In genomic region chr12:113591480-113591971, GRCh38 we compare ENCODE assay signal across 1 cellular context.
TF ChIP-seq lines count a peak whose summit lies in the region.

No MANE protein-coding gene starts in this region.

TF ChIP-seq in K562, 482 proteins besides CTCF, POLR2A, EP300 and RAD21 (continued from another document and continues in another):
- TF ChIP-seq, protein P1, sequence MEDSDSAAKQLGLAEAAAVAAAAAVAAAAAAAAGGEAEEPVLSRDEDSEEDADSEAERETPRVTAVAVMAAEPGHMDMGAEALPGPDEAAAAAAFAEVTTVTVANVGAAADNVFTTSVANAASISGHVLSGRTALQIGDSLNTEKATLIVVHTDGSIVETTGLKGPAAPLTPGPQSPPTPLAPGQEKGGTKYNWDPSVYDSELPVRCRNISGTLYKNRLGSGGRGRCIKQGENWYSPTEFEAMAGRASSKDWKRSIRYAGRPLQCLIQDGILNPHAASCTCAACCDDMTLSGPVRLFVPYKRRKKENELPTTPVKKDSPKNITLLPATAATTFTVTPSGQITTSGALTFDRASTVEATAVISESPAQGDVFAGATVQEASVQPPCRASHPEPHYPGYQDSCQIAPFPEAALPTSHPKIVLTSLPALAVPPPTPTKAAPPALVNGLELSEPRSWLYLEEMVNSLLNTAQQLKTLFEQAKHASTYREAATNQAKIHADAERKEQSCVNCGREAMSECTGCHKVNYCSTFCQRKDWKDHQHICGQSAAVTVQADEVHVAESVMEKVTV (CRISPR knock-in tag; IDR thresholded peaks at IDR 0.05): no peak; the same call in 1 of the 2 replicates
- TF ChIP-seq MAZ (CRISPR knock-in tag; conservative IDR thresholded peaks at IDR 0.05 in 1 of 2, IDR thresholded peaks at IDR 0.05 in 1 of 2) (peak; percentile 35 to 86; a peak in 2 of 4 replicates), CSDE1 (IDR thresholded peaks at IDR 0.05) (no peak), NFRKB (IDR thresholded peaks at IDR 0.05; ENCODE audit: low read depth) (no peak), GABPB1 (CRISPR knock-in tag; IDR thresholded peaks at IDR 0.05) (no peak), ZNF644 (tag; IDR thresholded peaks at IDR 0.05; ENCODE audit: low read depth) (no peak), ERF (CRISPR knock-in tag; IDR thresholded peaks at IDR 0.05) (no peak), ETV5 (CRISPR knock-in tag; IDR thresholded peaks at IDR 0.05; ENCODE audit: low read depth) (0 out of 2 replicates have a peak, but pooled peaks have one; percentile 23), RBFOX2 (IDR thresholded peaks at IDR 0.05; ENCODE audit: low read depth, low read length) (peak; percentile 83), ELF1 (tag; IDR thresholded peaks at IDR 0.05) (peak; percentile 77), TAF9B (IDR thresholded peaks at IDR 0.05; ENCODE audit: partially characterized antibody) (no peak), ZNF384 (IDR thresholded peaks at IDR 0.05; ENCODE audit: low read depth, low read length) (no peak), SMARCA4 (IDR thresholded peaks at IDR 0.05) (no peak), FOXK2 (conservative IDR thresholded peaks at IDR 0.05 in 1 of 2, IDR thresholded peaks at IDR 0.05 in 1 of 2; ENCODE audit: low read depth in 2 of 2) (no peak), PPARD (CRISPR knock-in tag; IDR thresholded peaks at IDR 0.05) (no peak), NBN (IDR thresholded peaks at IDR 0.05; ENCODE audit: low read depth) (no peak), ZNF324 (CRISPR knock-in tag; IDR thresholded peaks at IDR 0.05) (no peak), SUPT5H (IDR thresholded peaks at IDR 0.05) (peak; percentile 60), PBX2 (CRISPR knock-in tag; IDR thresholded peaks at IDR 0.05; ENCODE audit: low read depth) (no peak), PBX2 (tag; conservative IDR thresholded peaks at IDR 0.05; ENCODE audit: low read depth) (0 out of 2 replicates have a peak, but pooled peaks have one; percentile 20), ZNF586 (CRISPR knock-in tag; conservative IDR thresholded peaks at IDR 0.05) (no peak), RBM17 (IDR thresholded peaks at IDR 0.05; ENCODE audit: borderline replicate concordance, low read depth, low read length) (no peak), TAF1 (IDR thresholded peaks at IDR 0.05; ENCODE audit: control insufficient read depth, extremely low read depth, insufficient read depth, low read length, severe bottlenecking) (peak; percentile 35), ATF1 (CRISPR knock-in tag; IDR thresholded peaks at IDR 0.05) (no peak), ATF1 (tag; IDR thresholded peaks at IDR 0.05) (no peak), FIP1L1 (IDR thresholded peaks at IDR 0.05; ENCODE audit: low read depth, low read length, poor library complexity, severe bottlenecking) (no peak), ZNF551 (CRISPR knock-in tag; IDR thresholded peaks at IDR 0.05) (no peak), LARP7 (IDR thresholded peaks at IDR 0.05) (no peak), PRPF4 (IDR thresholded peaks at IDR 0.05; ENCODE audit: insufficient read depth, low read depth, low read length, poor library complexity, severe bottlenecking) (no peak), FOSL1 (tag; conservative IDR thresholded peaks at IDR 0.05) (no peak; the same call in 1 of the 2 replicates), ZNF274 (IDR thresholded peaks at IDR 0.05; ENCODE audit: borderline replicate concordance, low read depth, low read length) (no peak), ZNF589 (CRISPR knock-in tag; IDR thresholded peaks at IDR 0.05; ENCODE audit: low read depth) (no peak), ZNF23 (CRISPR knock-in tag; IDR thresholded peaks at IDR 0.05) (no peak), ZNF436 (CRISPR knock-in tag; IDR thresholded peaks at IDR 0.05) (no peak), MYNN (IDR thresholded peaks at IDR 0.05) (no peak), MYNN (CRISPR knock-in tag; IDR thresholded peaks at IDR 0.05) (no peak), ARID1B (IDR thresholded peaks at IDR 0.05) (no peak), PATZ1 (CRISPR knock-in tag; IDR thresholded peaks at IDR 0.05; ENCODE audit: borderline replicate concordance) (no peak), IRF1 (CRISPR knock-in tag; IDR thresholded peaks at IDR 0.05; ENCODE audit: borderline replicate concordance) (no peak), TCF3 (CRISPR knock-in tag; IDR thresholded peaks at IDR 0.05) (no peak), TGIF2 (CRISPR knock-in tag; IDR thresholded peaks at IDR 0.05) (no peak), PML (IDR thresholded peaks at IDR 0.05; ENCODE audit: low read length) (no peak), BCL6 (CRISPR knock-in tag; IDR thresholded peaks at IDR 0.05) (no peak), FOXJ2 (tag; IDR thresholded peaks at IDR 0.05) (no peak), HNRNPLL (IDR thresholded peaks at IDR 0.05; ENCODE audit: low read depth, low read length, poor library complexity, severe bottlenecking) (no peak), ZNF354B (CRISPR knock-in tag; IDR thresholded peaks at IDR 0.05) (no peak), ELF4 (CRISPR knock-in tag; IDR thresholded peaks at IDR 0.05) (no peak), SMAD3 (CRISPR knock-in tag; conservative IDR thresholded peaks at IDR 0.05) (no peak), MTF1 (CRISPR knock-in tag; IDR thresholded peaks at IDR 0.05; ENCODE audit: borderline replicate concordance) (no peak), JUND (IDR thresholded peaks at IDR 0.05; ENCODE audit: borderline replicate concordance, low read depth, low read length) (no peak), JUND (tag; IDR thresholded peaks at IDR 0.05; ENCODE audit: borderline replicate concordance, low read depth, low read length) (no peak; the same call in 2 of the 3 replicates), E2F6 (IDR thresholded peaks at IDR 0.05; ENCODE audit: borderline replicate concordance in 1 of 2, extremely low read depth in 1 of 2, insufficient read depth in 1 of 2, insufficient read length in 1 of 2, low read depth in 1 of 2, low read length in 1 of 2, poor library complexity in 1 of 2, severe bottlenecking in 1 of 2) (peak; percentile 51 to 88), ARHGAP35 (IDR thresholded peaks at IDR 0.05; ENCODE audit: partially characterized antibody) (no peak), NR3C1 (CRISPR knock-in tag; IDR thresholded peaks at IDR 0.05) (no peak), MTA3 (IDR thresholded peaks at IDR 0.05; ENCODE audit: borderline replicate concordance) (peak; percentile 68; the same call in 1 of the 2 replicates), PHF8 (IDR thresholded peaks at IDR 0.05; ENCODE audit: borderline replicate concordance, low read length) (peak; percentile 71; the same call in 1 of the 2 replicates), U2AF2 (optimal IDR thresholded peaks at IDR 0.05; ENCODE audit: low read depth, low read length) (no peak), FOXA1 (IDR thresholded peaks at IDR 0.05; ENCODE audit: borderline replicate concordance) (no peak), PHF20 (IDR thresholded peaks at IDR 0.05; ENCODE audit: partially characterized antibody) (no peak), HDAC6 (IDR thresholded peaks at IDR 0.05; ENCODE audit: low read depth, low read length) (no peak), IFI16 (CRISPR knock-in tag; IDR thresholded peaks at IDR 0.05) (no peak), RBM39 (optimal IDR thresholded peaks at IDR 0.05; ENCODE audit: low read depth, low read length) (no peak)
- TF ChIP-seq, protein P2, sequence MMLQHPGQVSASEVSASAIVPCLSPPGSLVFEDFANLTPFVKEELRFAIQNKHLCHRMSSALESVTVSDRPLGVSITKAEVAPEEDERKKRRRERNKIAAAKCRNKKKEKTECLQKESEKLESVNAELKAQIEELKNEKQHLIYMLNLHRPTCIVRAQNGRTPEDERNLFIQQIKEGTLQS (IDR thresholded peaks at IDR 0.05): no peak
- TF ChIP-seq, protein P2 (CRISPR knock-in tag; conservative IDR thresholded peaks at IDR 0.05): no peak
- TF ChIP-seq, protein P3, sequence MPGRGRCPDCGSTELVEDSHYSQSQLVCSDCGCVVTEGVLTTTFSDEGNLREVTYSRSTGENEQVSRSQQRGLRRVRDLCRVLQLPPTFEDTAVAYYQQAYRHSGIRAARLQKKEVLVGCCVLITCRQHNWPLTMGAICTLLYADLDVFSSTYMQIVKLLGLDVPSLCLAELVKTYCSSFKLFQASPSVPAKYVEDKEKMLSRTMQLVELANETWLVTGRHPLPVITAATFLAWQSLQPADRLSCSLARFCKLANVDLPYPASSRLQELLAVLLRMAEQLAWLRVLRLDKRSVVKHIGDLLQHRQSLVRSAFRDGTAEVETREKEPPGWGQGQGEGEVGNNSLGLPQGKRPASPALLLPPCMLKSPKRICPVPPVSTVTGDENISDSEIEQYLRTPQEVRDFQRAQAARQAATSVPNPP (IDR thresholded peaks at IDR 0.05; ENCODE audit: borderline replicate concordance, insufficient read depth, insufficient read length): no peak
- TF ChIP-seq, protein P4, sequence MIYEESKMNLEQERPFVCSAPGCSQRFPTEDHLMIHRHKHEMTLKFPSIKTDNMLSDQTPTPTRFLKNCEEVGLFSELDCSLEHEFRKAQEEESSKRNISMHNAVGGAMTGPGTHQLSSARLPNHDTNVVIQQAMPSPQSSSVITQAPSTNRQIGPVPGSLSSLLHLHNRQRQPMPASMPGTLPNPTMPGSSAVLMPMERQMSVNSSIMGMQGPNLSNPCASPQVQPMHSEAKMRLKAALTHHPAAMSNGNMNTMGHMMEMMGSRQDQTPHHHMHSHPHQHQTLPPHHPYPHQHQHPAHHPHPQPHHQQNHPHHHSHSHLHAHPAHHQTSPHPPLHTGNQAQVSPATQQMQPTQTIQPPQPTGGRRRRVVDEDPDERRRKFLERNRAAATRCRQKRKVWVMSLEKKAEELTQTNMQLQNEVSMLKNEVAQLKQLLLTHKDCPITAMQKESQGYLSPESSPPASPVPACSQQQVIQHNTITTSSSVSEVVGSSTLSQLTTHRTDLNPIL (CRISPR knock-in tag; IDR thresholded peaks at IDR 0.05): no peak
- TF ChIP-seq, protein P5, sequence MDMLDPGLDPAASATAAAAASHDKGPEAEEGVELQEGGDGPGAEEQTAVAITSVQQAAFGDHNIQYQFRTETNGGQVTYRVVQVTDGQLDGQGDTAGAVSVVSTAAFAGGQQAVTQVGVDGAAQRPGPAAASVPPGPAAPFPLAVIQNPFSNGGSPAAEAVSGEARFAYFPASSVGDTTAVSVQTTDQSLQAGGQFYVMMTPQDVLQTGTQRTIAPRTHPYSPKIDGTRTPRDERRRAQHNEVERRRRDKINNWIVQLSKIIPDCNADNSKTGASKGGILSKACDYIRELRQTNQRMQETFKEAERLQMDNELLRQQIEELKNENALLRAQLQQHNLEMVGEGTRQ (CRISPR knock-in tag; IDR thresholded peaks at IDR 0.05): no peak
